In the genomic region with DNA sequence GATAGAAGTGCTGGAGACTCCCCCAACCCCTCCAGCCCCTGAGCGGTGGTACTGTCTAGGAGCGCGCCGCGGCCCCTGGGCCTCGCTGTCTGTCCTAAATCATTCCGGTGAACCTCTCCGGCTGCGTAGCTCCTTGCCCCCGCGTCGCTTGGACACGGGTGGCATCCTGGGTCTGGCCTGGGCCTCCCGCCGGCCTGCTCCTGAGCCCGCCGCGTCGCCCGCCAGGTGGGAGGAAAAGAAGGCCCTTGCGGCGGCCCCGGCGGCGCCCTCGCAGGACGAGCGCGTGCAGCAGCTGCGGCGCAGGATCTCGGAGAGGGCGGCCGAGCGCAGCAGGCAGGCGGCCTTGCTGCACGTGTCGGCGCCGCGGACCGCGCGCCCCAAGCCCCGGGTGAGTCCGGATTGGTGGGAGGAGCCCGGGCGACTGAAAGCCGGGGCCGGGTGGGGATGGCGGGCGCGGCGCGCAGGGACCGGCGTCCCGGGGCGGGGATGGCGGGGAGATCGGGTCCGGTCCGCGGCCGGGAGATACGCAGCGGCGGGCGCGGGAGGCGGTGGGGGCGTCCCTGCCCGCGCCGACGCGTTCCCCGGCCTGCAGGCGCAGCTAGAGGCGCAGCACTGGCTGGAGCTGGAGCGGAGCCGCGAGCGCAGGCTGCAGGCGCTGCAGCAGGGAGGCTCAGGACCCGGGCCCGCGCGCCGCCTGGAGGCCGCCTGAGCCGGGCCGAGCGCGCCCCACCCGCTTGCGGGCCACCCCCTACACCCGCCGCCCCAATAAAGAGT, we compare ENCODE assay signal across 1 cellular context.
A peak's percentile ranks its signal among the peaks of the same experiment; 100 is the strongest.
TF ChIP-seq lines count a peak whose summit lies in the region.

No MANE protein-coding gene starts in this region.

TF ChIP-seq in HepG2, 621 proteins besides CTCF, POLR2A, EP300 and RAD21 (continued from another document and continues in another):
- peak; percentile 67; the same call in 1 of the 2 replicates for TF ChIP-seq ZNF780A (CRISPR knock-in tag; IDR thresholded peaks at IDR 0.05)
- TF ChIP-seq, protein P1, sequence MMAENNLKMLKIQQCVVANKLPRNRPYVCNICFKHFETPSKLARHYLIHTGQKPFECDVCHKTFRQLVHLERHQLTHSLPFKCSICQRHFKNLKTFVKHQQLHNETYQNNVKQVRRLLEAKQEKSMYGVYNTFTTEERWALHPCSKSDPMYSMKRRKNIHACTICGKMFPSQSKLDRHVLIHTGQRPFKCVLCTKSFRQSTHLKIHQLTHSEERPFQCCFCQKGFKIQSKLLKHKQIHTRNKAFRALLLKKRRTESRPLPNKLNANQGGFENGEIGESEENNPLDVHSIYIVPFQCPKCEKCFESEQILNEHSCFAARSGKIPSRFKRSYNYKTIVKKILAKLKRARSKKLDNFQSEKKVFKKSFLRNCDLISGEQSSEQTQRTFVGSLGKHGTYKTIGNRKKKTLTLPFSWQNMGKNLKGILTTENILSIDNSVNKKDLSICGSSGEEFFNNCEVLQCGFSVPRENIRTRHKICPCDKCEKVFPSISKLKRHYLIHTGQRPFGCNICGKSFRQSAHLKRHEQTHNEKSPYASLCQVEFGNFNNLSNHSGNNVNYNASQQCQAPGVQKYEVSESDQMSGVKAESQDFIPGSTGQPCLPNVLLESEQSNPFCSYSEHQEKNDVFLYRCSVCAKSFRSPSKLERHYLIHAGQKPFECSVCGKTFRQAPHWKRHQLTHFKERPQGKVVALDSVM (CRISPR knock-in tag; IDR thresholded peaks at IDR 0.05) = peak; percentile 60; the same call in 1 of the 2 replicates
- TF ChIP-seq ZFX (CRISPR knock-in tag; IDR thresholded peaks at IDR 0.05; ENCODE audit: low read depth) = peak; percentile 81
- 0 out of 2 replicates have a peak, but pooled peaks have one; percentile 20 for TF ChIP-seq ZNF205 (CRISPR knock-in tag; IDR thresholded peaks at IDR 0.05)
- TF ChIP-seq ZNF672 (CRISPR knock-in tag; IDR thresholded peaks at IDR 0.05) = peak; percentile 71; the same call in 1 of the 2 replicates
- no peak for TF ChIP-seq PRPF4 (IDR thresholded peaks at IDR 0.05; ENCODE audit: low read depth, low read length, poor library complexity, severe bottlenecking)
- TF ChIP-seq, protein P2, sequence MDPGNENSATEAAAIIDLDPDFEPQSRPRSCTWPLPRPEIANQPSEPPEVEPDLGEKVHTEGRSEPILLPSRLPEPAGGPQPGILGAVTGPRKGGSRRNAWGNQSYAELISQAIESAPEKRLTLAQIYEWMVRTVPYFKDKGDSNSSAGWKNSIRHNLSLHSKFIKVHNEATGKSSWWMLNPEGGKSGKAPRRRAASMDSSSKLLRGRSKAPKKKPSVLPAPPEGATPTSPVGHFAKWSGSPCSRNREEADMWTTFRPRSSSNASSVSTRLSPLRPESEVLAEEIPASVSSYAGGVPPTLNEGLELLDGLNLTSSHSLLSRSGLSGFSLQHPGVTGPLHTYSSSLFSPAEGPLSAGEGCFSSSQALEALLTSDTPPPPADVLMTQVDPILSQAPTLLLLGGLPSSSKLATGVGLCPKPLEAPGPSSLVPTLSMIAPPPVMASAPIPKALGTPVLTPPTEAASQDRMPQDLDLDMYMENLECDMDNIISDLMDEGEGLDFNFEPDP (CRISPR knock-in tag; conservative IDR thresholded peaks at IDR 0.05) = no peak
- TF ChIP-seq ZNF12 (CRISPR knock-in tag; IDR thresholded peaks at IDR 0.05) = 0 out of 2 replicates have a peak, but pooled peaks have one; percentile 16
- 0 out of 2 replicates have a peak, but pooled peaks have one; percentile 86 for TF ChIP-seq ZNF235 (CRISPR knock-in tag; IDR thresholded peaks at IDR 0.05; ENCODE audit: borderline replicate concordance)
- TF ChIP-seq, protein P3, sequence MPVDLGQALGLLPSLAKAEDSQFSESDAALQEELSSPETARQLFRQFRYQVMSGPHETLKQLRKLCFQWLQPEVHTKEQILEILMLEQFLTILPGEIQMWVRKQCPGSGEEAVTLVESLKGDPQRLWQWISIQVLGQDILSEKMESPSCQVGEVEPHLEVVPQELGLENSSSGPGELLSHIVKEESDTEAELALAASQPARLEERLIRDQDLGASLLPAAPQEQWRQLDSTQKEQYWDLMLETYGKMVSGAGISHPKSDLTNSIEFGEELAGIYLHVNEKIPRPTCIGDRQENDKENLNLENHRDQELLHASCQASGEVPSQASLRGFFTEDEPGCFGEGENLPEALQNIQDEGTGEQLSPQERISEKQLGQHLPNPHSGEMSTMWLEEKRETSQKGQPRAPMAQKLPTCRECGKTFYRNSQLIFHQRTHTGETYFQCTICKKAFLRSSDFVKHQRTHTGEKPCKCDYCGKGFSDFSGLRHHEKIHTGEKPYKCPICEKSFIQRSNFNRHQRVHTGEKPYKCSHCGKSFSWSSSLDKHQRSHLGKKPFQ (CRISPR knock-in tag; IDR thresholded peaks at IDR 0.05; ENCODE audit: insufficient replicate concordance) = no peak
- TF ChIP-seq HNRNPLL (IDR thresholded peaks at IDR 0.05; ENCODE audit: low read depth, low read length, poor library complexity, severe bottlenecking) = peak; percentile 47
- 0 out of 2 replicates have a peak, but pooled peaks have one; percentile 36 for TF ChIP-seq ZNF607 (CRISPR knock-in tag; IDR thresholded peaks at IDR 0.05; ENCODE audit: borderline replicate concordance)
- TF ChIP-seq, protein P4, sequence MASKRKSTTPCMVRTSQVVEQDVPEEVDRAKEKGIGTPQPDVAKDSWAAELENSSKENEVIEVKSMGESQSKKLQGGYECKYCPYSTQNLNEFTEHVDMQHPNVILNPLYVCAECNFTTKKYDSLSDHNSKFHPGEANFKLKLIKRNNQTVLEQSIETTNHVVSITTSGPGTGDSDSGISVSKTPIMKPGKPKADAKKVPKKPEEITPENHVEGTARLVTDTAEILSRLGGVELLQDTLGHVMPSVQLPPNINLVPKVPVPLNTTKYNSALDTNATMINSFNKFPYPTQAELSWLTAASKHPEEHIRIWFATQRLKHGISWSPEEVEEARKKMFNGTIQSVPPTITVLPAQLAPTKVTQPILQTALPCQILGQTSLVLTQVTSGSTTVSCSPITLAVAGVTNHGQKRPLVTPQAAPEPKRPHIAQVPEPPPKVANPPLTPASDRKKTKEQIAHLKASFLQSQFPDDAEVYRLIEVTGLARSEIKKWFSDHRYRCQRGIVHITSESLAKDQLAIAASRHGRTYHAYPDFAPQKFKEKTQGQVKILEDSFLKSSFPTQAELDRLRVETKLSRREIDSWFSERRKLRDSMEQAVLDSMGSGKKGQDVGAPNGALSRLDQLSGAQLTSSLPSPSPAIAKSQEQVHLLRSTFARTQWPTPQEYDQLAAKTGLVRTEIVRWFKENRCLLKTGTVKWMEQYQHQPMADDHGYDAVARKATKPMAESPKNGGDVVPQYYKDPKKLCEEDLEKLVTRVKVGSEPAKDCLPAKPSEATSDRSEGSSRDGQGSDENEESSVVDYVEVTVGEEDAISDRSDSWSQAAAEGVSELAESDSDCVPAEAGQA (IDR thresholded peaks at IDR 0.05; ENCODE audit: low read depth) = no peak
- TF ChIP-seq, protein P4 (CRISPR knock-in tag; IDR thresholded peaks at IDR 0.05; ENCODE audit: borderline replicate concordance) = peak; percentile 87
- TF ChIP-seq RFXAP (CRISPR knock-in tag; IDR thresholded peaks at IDR 0.05; ENCODE audit: borderline replicate concordance) = peak; percentile 79; the same call in 1 of the 2 replicates
- TF ChIP-seq, protein P5, sequence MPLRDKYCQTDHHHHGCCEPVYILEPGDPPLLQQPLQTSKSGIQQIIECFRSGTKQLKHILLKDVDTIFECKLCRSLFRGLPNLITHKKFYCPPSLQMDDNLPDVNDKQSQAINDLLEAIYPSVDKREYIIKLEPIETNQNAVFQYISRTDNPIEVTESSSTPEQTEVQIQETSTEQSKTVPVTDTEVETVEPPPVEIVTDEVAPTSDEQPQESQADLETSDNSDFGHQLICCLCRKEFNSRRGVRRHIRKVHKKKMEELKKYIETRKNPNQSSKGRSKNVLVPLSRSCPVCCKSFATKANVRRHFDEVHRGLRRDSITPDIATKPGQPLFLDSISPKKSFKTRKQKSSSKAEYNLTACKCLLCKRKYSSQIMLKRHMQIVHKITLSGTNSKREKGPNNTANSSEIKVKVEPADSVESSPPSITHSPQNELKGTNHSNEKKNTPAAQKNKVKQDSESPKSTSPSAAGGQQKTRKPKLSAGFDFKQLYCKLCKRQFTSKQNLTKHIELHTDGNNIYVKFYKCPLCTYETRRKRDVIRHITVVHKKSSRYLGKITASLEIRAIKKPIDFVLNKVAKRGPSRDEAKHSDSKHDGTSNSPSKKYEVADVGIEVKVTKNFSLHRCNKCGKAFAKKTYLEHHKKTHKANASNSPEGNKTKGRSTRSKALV (CRISPR knock-in tag; IDR thresholded peaks at IDR 0.05) = peak; percentile 91
- TF ChIP-seq, protein P6, sequence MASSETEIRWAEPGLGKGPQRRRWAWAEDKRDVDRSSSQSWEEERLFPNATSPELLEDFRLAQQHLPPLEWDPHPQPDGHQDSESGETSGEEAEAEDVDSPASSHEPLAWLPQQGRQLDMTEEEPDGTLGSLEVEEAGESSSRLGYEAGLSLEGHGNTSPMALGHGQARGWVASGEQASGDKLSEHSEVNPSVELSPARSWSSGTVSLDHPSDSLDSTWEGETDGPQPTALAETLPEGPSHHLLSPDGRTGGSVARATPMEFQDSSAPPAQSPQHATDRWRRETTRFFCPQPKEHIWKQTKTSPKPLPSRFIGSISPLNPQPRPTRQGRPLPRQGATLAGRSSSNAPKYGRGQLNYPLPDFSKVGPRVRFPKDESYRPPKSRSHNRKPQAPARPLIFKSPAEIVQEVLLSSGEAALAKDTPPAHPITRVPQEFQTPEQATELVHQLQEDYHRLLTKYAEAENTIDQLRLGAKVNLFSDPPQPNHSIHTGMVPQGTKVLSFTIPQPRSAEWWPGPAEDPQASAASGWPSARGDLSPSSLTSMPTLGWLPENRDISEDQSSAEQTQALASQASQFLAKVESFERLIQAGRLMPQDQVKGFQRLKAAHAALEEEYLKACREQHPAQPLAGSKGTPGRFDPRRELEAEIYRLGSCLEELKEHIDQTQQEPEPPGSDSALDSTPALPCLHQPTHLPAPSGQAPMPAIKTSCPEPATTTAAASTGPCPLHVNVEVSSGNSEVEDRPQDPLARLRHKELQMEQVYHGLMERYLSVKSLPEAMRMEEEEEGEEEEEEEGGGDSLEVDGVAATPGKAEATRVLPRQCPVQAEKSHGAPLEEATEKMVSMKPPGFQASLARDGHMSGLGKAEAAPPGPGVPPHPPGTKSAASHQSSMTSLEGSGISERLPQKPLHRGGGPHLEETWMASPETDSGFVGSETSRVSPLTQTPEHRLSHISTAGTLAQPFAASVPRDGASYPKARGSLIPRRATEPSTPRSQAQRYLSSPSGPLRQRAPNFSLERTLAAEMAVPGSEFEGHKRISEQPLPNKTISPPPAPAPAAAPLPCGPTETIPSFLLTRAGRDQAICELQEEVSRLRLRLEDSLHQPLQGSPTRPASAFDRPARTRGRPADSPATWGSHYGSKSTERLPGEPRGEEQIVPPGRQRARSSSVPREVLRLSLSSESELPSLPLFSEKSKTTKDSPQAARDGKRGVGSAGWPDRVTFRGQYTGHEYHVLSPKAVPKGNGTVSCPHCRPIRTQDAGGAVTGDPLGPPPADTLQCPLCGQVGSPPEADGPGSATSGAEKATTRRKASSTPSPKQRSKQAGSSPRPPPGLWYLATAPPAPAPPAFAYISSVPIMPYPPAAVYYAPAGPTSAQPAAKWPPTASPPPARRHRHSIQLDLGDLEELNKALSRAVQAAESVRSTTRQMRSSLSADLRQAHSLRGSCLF (CRISPR knock-in tag; IDR thresholded peaks at IDR 0.05; ENCODE audit: borderline replicate concordance) = peak; percentile 61; the same call in 1 of the 2 replicates
- no peak for TF ChIP-seq ZFAT (CRISPR knock-in tag; conservative IDR thresholded peaks at IDR 0.05)
- peak; percentile 95 for TF ChIP-seq NFKB2 (CRISPR knock-in tag; IDR thresholded peaks at IDR 0.05; ENCODE audit: borderline replicate concordance)
- TF ChIP-seq, protein P7, sequence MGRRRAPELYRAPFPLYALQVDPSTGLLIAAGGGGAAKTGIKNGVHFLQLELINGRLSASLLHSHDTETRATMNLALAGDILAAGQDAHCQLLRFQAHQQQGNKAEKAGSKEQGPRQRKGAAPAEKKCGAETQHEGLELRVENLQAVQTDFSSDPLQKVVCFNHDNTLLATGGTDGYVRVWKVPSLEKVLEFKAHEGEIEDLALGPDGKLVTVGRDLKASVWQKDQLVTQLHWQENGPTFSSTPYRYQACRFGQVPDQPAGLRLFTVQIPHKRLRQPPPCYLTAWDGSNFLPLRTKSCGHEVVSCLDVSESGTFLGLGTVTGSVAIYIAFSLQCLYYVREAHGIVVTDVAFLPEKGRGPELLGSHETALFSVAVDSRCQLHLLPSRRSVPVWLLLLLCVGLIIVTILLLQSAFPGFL (CRISPR knock-in tag; IDR thresholded peaks at IDR 0.05) = 0 out of 2 replicates have a peak, but pooled peaks have one; percentile 53
- no peak for TF ChIP-seq ATRX (CRISPR knock-in tag; IDR thresholded peaks at IDR 0.05; ENCODE audit: borderline replicate concordance)
- TF ChIP-seq ZNF441 (CRISPR knock-in tag; IDR thresholded peaks at IDR 0.05; ENCODE audit: borderline replicate concordance) = no peak
